21 cellular contexts compared by ENCODE assay signal in the genomic region with DNA sequence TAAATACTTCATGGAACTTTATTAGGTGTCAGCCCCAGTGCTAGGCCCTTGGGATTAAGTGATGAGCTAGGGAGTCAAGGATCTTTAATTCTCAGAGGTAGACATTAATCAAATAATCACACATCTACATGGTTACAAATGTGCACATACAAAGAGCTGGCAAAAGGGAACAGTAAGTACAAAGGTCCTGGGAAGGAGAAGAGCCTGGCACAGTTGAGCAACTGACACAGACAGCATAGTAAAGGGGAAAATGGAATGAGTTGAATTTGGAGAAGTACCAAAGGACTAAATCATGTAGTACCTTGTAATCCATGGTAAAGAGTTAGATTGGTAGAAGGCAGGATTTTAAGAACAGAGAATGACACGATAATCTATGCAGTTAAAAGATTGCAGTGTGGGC.
DNase-seq lines count a peak whose midpoint lies in the region; ATAC-seq, FAIRE-seq and TF ChIP-seq lines count a peak whose summit lies in the region.
"Had no signal": no experiment of that assay in that cellular context is flagged by ENCODE, and none has a peak within 500 bp of the region (broad histone marks: within the 10 kb centered on the region; RNA-seq: fewer than 3 reads in every experiment).

No MANE protein-coding gene starts in this region.

- no peak overlapping the region for H2AFZ ChIP-seq in HepG2 (ENCODE audit: low read length)

- in situ Hi-C loops in HepG2 (cut with HindIII; ENCODE audit: extremely low pct_ligation_motif_present, low pct_unique_long_range_greater_than_20kb): no loop called here

- H3K27me3 ChIP-seq in HepG2 (ENCODE audit: control insufficient read depth in 1 of 2, insufficient read depth in 2 of 2, low read length in 2 of 2) (no peaks in the 10 kb centered on the region), right lobe of liver (no peaks in the 10 kb centered on the region)
- H3K27me3 ChIP-seq: BLaER1 treated with 17β-estradiol and CSF1 and Interleukin-3, amounts not matched to agents 10 nM and 100 nM had no signal

- no peaks in the 10 kb centered on the region for H3K79me2 ChIP-seq in HepG2 (ENCODE audit: insufficient read depth, low read length)

- TF ChIP-seq RAD21 in HepG2 (CRISPR knock-in tag; IDR thresholded peaks at IDR 0.05): no peak

- H3K9ac ChIP-seq in HepG2 (ENCODE audit: insufficient read depth, low read depth, low read length): no peak overlapping the region
- H3K9ac ChIP-seq: BLaER1 treated with 17β-estradiol and CSF1 and Interleukin-3, amounts not matched to agents 10 nM and 100 nM had no signal

- no peaks in the 10 kb centered on the region for H3K36me3 ChIP-seq in HepG2 (replicated peaks in 1 of 2; ENCODE audit: control insufficient read depth in 1 of 2, insufficient read depth in 2 of 2, low read length in 2 of 2)
- H3K36me3 ChIP-seq in right lobe of liver: no peaks in the 10 kb centered on the region
- H3K36me3 ChIP-seq: BLaER1 treated with 17β-estradiol and CSF1 and Interleukin-3, amounts not matched to agents 10 nM and 100 nM had no signal

- peaks cover 5% of the 10 kb centered on the region for H3K9me3 ChIP-seq in HepG2 (ENCODE audit: low read length)
- H3K9me3 ChIP-seq in right lobe of liver: no peaks in the 10 kb centered on the region

- no peak overlapping the region for H3K4me3 ChIP-seq in HepG2 (replicated peaks in 1 of 3; ENCODE audit: insufficient read depth in 1 of 3, low read depth in 2 of 3, low read length in 3 of 3)
- H3K4me3 ChIP-seq in right lobe of liver: no peak overlapping the region
- H3K4me3 ChIP-seq: A549; BLaER1 treated with 17β-estradiol and CSF1 and Interleukin-3, amounts not matched to agents 10 nM and 100 nM had no signal

- TF ChIP-seq POLR2A in HepG2 (IDR thresholded peaks at IDR 0.05; ENCODE audit: insufficient read depth in 1 of 2, low read depth in 2 of 2, low read length in 2 of 2) (no peak), right lobe of liver (IDR thresholded peaks at IDR 0.05) (no peak)

- TF ChIP-seq CTCF in HepG2 (CRISPR knock-in tag; IDR thresholded peaks at IDR 0.05) (no peak), right lobe of liver (IDR thresholded peaks at IDR 0.05) (no peak)

- DNase-seq in left colon (no peak), HepG2 (ENCODE audit: low spot score) (no peak), right lobe of liver (peak in 1 of 3 donors; percentile 50), NCI-H2171 treated with DMSO at 0.1 percent for 48 hours (lab: John Stamatoyannopoulos, UW) (no peak), frontal cortex (ENCODE audit: low spot score in 2 of 2) (no peak)
- DNase-seq: AML-193; Caco-2; Calu3; CD4-positive, alpha-beta T cell; CD8-positive, alpha-beta T cell; DMS79 treated with DMSO at 0.1 percent for 48 hours; GF-D8 had no signal

- intact Hi-C loops in left colon (cut with DNase I, micrococcal nuclease): no loop called here
- intact Hi-C loops in HepG2 (cut with micrococcal nuclease; ENCODE audit: unreplicated experiment): no loop called here
- intact Hi-C loops in right lobe of liver (cut with DNase I): no loop called here

- peak; percentile 40 for ATAC-seq in left colon
- ATAC-seq in HepG2: no peak
- peak; percentile 86 to 98 (median 90) for ATAC-seq in right lobe of liver
- no peak for ATAC-seq in GM18502 (IDR thresholded peaks at IDR 0.05; ENCODE audit: poor library complexity, unreplicated experiment)
- ATAC-seq: A549; CD8-positive, alpha-beta T cell had no signal

- no TSS peak for BruUV-seq in HepG2 (replicated peaks; lab: Mats Ljungman, UMichigan)

- H3K4me2 ChIP-seq in HepG2 (ENCODE audit: low read depth, low read length): no peak overlapping the region
- H3K4me2 ChIP-seq: A549; BLaER1 treated with 17β-estradiol and CSF1 and Interleukin-3, amounts not matched to agents 10 nM and 100 nM had no signal

- FAIRE-seq in HepG2 (lab: Jason Lieb, UNC) (no peak), frontal cortex (lab: Jason Lieb, UNC) (no peak)
- FAIRE-seq: A549, D721Med, G401.6, GM12891, GM18507 had no signal

- no peaks in the 10 kb centered on the region for H4K20me1 ChIP-seq in HepG2 (ENCODE audit: insufficient read depth, low read length)
- H4K20me1 ChIP-seq: BLaER1 treated with 17β-estradiol and CSF1 and Interleukin-3, amounts not matched to agents 10 nM and 100 nM had no signal

- H3K27ac ChIP-seq in HepG2 (ENCODE audit: extremely low read length, insufficient read depth, low read length): no peak overlapping the region
- H3K27ac ChIP-seq in right lobe of liver: peak overlapping the region in 1 of 3 donors; percentile 57
- H3K27ac ChIP-seq: 22Rv1; A549; BLaER1 treated with 17β-estradiol and CSF1 and Interleukin-3, amounts not matched to agents 10 nM and 100 nM; C4-2B had no signal

- POLR2A ChIA-PET in HepG2 (lab: Yijun Ruan, JAX): no interaction called here

- 76% methylated on average over 1 of the region's 1 CpG for WGBS in HepG2 (ENCODE audit: low lambda C conversion rate)
- WGBS in right lobe of liver (ENCODE audit: insufficient coverage, low coverage, low lambda C conversion rate, missing lambda C conversion rate): 53% methylated on average over 1 of the region's 1 CpG

- H3K4me1 ChIP-seq in HepG2 (ENCODE audit: insufficient read depth, low read length) (peaks cover 12% of the 10 kb centered on the region), right lobe of liver (peaks cover 0 to 44% (median 0%) of the 10 kb centered on the region in 4 donors)
- H3K4me1 ChIP-seq: A549; BLaER1 treated with 17β-estradiol and CSF1 and Interleukin-3, amounts not matched to agents 10 nM and 100 nM; Caco-2 had no signal

- CTCF ChIA-PET in HepG2 (lab: Yijun Ruan, JAX; ENCODE audit: low intra/inter-chr PET ratio, low total read pairs): no interaction called here

- TF ChIP-seq EP300 in HepG2 (IDR thresholded peaks at IDR 0.05; ENCODE audit: low read depth in 2 of 2, low read length in 2 of 2): no peak
- TF ChIP-seq EP300 in HepG2 (CRISPR knock-in tag; IDR thresholded peaks at IDR 0.05; ENCODE audit: borderline replicate concordance): no peak

TF ChIP-seq in HepG2, 621 proteins besides CTCF, POLR2A, EP300 and RAD21:
- peak; percentile 70; the same call in 1 of the 2 replicates for TF ChIP-seq ZNF7 (CRISPR knock-in tag; IDR thresholded peaks at IDR 0.05)
- no peak for TF ChIP-seq DPF2 (CRISPR knock-in tag; IDR thresholded peaks at IDR 0.05; ENCODE audit: borderline replicate concordance, low read depth)

Comparison
In these comparisons a context has a peak if more than half of its experiments do, and no peak if none do; other contexts are left out.
1. ATAC-seq: peak in left colon (single experiment) and right lobe of liver (4 of 4); none in HepG2 (single experiment) and GM18502 (single experiment).